Comparison of ENCODE assay signal across 7 cellular contexts in the genomic region with DNA sequence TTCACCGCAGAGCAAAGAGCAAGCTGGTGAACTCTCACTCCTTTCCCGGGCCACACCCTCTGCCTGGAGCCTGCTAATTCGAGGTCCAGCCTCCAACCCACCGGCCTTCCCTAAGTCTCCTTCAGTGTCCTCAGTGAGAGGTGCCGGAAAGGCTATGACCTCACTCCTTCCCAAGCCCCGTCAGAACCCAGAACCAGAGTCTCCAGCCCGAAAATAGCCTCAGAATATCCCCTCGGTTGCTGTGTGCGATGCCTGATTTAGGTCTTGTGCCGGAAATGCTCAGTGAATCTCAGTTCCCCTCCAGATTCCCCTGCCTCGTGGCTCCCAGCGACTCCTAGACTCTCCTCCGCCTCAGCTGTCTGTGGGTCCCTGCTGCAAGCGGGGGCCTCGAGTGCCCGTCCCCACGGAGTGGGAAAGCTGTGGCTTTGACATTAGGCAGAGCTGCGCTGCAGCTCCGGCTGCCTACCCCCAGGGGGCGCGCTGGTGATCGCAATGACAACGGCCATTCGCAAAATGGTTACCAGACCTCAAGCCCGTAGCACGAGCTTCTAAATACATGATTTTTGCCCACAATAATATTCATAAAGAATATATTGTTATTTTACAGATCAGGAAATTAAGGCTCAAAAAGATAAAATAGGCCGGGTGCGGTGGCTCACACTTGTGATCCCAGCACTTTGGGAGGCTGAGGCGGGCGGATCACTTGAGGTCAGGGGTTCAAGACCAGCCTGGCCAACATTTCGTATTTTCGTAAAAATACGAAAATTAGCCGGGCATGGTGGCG. TPM values are rescaled to one million over a fixed set of nuclear protein-coding genes. Genes with fewer than 3 reads are reported as not detected.
DNase-seq lines count a peak whose midpoint lies in the region; ATAC-seq and TF ChIP-seq lines count a peak whose summit lies in the region.

No MANE protein-coding gene starts in this region.

- ATAC-seq in left lobe of liver (peak; percentile 95), GM19452 (IDR thresholded peaks at IDR 0.05; ENCODE audit: unreplicated experiment) (no peak)

- peak; percentile 82 for DNase-seq in GM13976 (ENCODE audit: low spot score)
- peak; percentile 14 for DNase-seq in NCI-H1092 (lab: John Stamatoyannopoulos, UW)
- peak; percentile 82 for DNase-seq in activated CD4-positive, alpha-beta T cell treated with anti-CD3 and anti-CD28 coated beads for 48 hours
- DNase-seq in colonic mucosa: peak; percentile 87
- peak; percentile 70 for DNase-seq in left lobe of liver (ENCODE audit: low spot score)
- DNase-seq in stimulated activated CD4-positive, alpha-beta T cell treated with anti-CD3 and anti-CD28 coated beads, Interleukin-2, amount 100 ng/mL, for 4 hours (ENCODE audit: low read depth): peak; percentile 56

- peak overlapping the region; percentile 89 for H3K27ac ChIP-seq in colonic mucosa

- TF ChIP-seq CTCF in GM13976 (IDR thresholded peaks at IDR 0.05; ENCODE audit: borderline replicate concordance, control extremely low read depth, extremely low read depth, insufficient read depth, missing control alignments) (peak; percentile 95), colonic mucosa (IDR thresholded peaks at IDR 0.05) (peak; percentile 99)

- no peaks in the 10 kb centered on the region for H3K27me3 ChIP-seq in colonic mucosa

- no peaks in the 10 kb centered on the region for H3K9me3 ChIP-seq in colonic mucosa

- intact Hi-C loops in colonic mucosa (cut with DNase I): no loop called here

- peak overlapping the region; percentile 81 to 91 for H3K9ac ChIP-seq in colonic mucosa (ENCODE audit: low read depth in 2 of 2, low read length in 2 of 2)

- H3K4me1 ChIP-seq in colonic mucosa: peaks cover 4% of the 10 kb centered on the region

- H3K4me3 ChIP-seq in colonic mucosa: peak overlapping the region; percentile 31

- H3K36me3 ChIP-seq in colonic mucosa: no peaks in the 10 kb centered on the region

- in situ Hi-C loops in GM13976 (cut with MboI; ENCODE audit: low sequenced_read_pairs, unreplicated experiment): no loop called here

RNA-seq across cellular contexts. Expression of a gene that starts 4.2 kb away (rescaled TPM):
- total RNA-seq in colonic mucosa (1 to 10 TPM; 4.7 to 7.8 TPM), left lobe of liver (not detected)

RNA-seq across cellular contexts. Expression of a gene that starts 46.6 kb away (rescaled TPM):
- 1 to 10 TPM; 2.9 to 4.5 TPM for total RNA-seq in colonic mucosa
- 0.13 TPM for total RNA-seq in left lobe of liver

Comparison
In these comparisons a context has a peak if more than half of its experiments do, and no peak if none do; other contexts are left out.
1. DNase-seq: peak in every context shown above with its lines; median percentile 87 in colonic mucosa; 82 in GM13976; 82 in activated CD4-positive, alpha-beta T cell treated with anti-CD3 and anti-CD28 coated beads for 48 hours; 70 in left lobe of liver; 56 in stimulated activated CD4-positive, alpha-beta T cell treated with anti-CD3 and anti-CD28 coated beads, Interleukin-2, amount 100 ng/mL, for 4 hours; 14 in NCI-H1092.